Comparison of ENCODE assay signal across 1 cellular context in the genomic region with DNA sequence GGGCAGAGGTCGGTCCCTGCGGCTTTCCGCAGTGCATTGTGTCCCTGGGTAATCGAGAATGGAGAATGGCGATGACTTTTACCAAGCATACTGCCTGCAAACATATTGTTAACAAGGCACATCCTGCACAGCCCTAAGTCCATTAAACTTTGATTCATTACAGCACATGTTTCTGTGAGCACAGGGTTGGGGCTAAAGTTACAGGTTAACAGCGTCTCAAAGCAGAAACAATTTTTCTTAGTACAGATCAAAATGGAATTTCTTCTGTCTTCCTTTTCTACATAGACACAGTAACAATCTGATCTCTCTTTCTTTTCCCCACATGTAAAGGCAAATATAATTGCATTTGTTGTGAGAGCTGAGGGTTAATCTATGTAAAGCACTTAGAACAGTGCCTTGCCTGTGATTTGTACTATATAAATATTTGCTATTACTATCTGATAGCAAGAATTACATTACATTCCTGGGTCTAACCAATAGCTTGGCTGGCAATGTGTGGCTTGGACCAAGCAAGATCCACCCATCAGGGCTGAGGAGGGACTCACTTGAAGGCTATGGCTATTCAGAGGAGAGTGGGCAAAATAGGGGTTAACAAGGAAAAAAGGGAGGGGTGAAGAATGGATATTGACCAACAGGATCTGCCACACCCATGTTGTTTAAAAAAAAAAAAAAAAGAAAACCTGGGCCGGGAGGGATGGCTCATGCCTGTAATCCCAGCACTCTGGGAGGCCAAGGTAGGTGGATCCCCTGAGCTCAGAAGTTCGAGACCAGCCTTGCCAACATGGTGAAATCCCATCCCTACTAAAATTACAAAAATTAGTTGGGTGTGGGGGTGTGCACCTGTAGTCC.
TF ChIP-seq lines count a peak whose summit lies in the region.

No MANE protein-coding gene starts in this region.

TF ChIP-seq in H1, 55 proteins besides CTCF, POLR2A, EP300 and RAD21:
- TF ChIP-seq PHF8 (conservative IDR thresholded peaks at IDR 0.05; ENCODE audit: low read depth, low read length) (no peak), TAF7 (optimal IDR thresholded peaks at IDR 0.05; ENCODE audit: borderline replicate concordance, low read depth, low read length) (no peak), HDAC6 (IDR thresholded peaks at IDR 0.05; ENCODE audit: low read depth, low read length) (no peak), SAP30 (IDR thresholded peaks at IDR 0.05; ENCODE audit: insufficient read depth, insufficient replicate concordance, low read length) (no peak), SUZ12 (IDR thresholded peaks at IDR 0.05; ENCODE audit: low read length) (no peak), JUND (IDR thresholded peaks at IDR 0.05; ENCODE audit: low read length) (no peak), HDAC2 (IDR thresholded peaks at IDR 0.05; ENCODE audit: borderline replicate concordance in 1 of 2, low read depth in 2 of 2, low read length in 2 of 2) (no peak), RBBP5 (IDR thresholded peaks at IDR 0.05; ENCODE audit: borderline replicate concordance, low read depth, low read length) (no peak), CHD1 (IDR thresholded peaks at IDR 0.05; ENCODE audit: low read depth, low read length) (no peak), TBP (IDR thresholded peaks at IDR 0.05; ENCODE audit: low read depth, low read length) (no peak), BCL11A (IDR thresholded peaks at IDR 0.05; ENCODE audit: low read depth in 2 of 2, low read length in 2 of 2) (no peak), SP4 (IDR thresholded peaks at IDR 0.05; ENCODE audit: low read length) (no peak), CBX5 (IDR thresholded peaks at IDR 0.05; ENCODE audit: low read depth, low read length) (no peak), CBX8 (IDR thresholded peaks at IDR 0.05; ENCODE audit: borderline replicate concordance, low read depth, low read length) (no peak), KDM5A (IDR thresholded peaks at IDR 0.05; ENCODE audit: low read length) (no peak), RXRA (IDR thresholded peaks at IDR 0.05; ENCODE audit: insufficient read depth, low read depth, low read length) (no peak), SIRT6 (IDR thresholded peaks at IDR 0.05; ENCODE audit: low read length) (no peak)
- TF ChIP-seq, protein P1, sequence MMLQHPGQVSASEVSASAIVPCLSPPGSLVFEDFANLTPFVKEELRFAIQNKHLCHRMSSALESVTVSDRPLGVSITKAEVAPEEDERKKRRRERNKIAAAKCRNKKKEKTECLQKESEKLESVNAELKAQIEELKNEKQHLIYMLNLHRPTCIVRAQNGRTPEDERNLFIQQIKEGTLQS (IDR thresholded peaks at IDR 0.05; ENCODE audit: insufficient read depth, low read depth, low read length), result no peak
- TF ChIP-seq, protein P2, sequence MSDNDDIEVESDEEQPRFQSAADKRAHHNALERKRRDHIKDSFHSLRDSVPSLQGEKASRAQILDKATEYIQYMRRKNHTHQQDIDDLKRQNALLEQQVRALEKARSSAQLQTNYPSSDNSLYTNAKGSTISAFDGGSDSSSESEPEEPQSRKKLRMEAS (IDR thresholded peaks at IDR 0.05), result no peak
- TF ChIP-seq, protein P3, sequence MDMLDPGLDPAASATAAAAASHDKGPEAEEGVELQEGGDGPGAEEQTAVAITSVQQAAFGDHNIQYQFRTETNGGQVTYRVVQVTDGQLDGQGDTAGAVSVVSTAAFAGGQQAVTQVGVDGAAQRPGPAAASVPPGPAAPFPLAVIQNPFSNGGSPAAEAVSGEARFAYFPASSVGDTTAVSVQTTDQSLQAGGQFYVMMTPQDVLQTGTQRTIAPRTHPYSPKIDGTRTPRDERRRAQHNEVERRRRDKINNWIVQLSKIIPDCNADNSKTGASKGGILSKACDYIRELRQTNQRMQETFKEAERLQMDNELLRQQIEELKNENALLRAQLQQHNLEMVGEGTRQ (IDR thresholded peaks at IDR 0.05; ENCODE audit: low read length), result no peak
